ENCODE assay signal across 13 cellular contexts in genomic region chr17:42521666-42522262, GRCh38. TPM values are rescaled to one million over a fixed set of nuclear protein-coding genes. Genes with fewer than 3 reads are reported as not detected.
DNase-seq lines count a peak whose midpoint lies in the region; ATAC-seq and TF ChIP-seq lines count a peak whose summit lies in the region.
"Had no signal": no experiment of that assay in that cellular context is flagged by ENCODE, and none has a peak within 500 bp of the region (broad histone marks: within the 10 kb centered on the region; RNA-seq: fewer than 3 reads in every experiment).

No MANE protein-coding gene starts in this region.

- peaks cover 17% of the 10 kb centered on the region for H3F3A ChIP-seq in neural progenitor cell (ENCODE audit: low read depth)

- H3K36me3 ChIP-seq in SJSA1 (peaks cover 13% of the 10 kb centered on the region), esophagus squamous epithelium (peaks cover 0 to 30% (median 8%) of the 10 kb centered on the region in 3 donors), neural progenitor cell (no peaks in the 10 kb centered on the region), transverse colon (no peaks in the 10 kb centered on the region)

- TF ChIP-seq POLR2A in esophagus squamous epithelium (IDR thresholded peaks at IDR 0.05) (no peak), transverse colon (IDR thresholded peaks at IDR 0.05) (no peak)

- peaks cover 67% of the 10 kb centered on the region for H3K4me1 ChIP-seq in SJSA1 (replicated peaks)
- peaks cover 36 to 84% (median 66%) of the 10 kb centered on the region in 3 donors for H3K4me1 ChIP-seq in esophagus squamous epithelium
- H3K4me1 ChIP-seq in neural progenitor cell = peaks cover 21% of the 10 kb centered on the region
- peaks cover 57 to 74% (median 67%) of the 10 kb centered on the region in 4 donors for H3K4me1 ChIP-seq in transverse colon

- no peaks in the 10 kb centered on the region for H3K9me3 Mint-ChIP-seq in neural progenitor cell
- H3K9me3 Mint-ChIP-seq: natural killer cell treated with Interleukin-12 subunit alpha and Interleukin-12 subunit beta and Interleukin-15 and Interleukin-18, amount 100 ng/mL, for 72 hours had no signal

- in situ Hi-C loops in transverse colon (cut with MboI; ENCODE audit: low pct_ligation_motif_present in 1 of 4, low pct_unique_long_range_greater_than_20kb in 1 of 4, low sequenced_read_pairs in 3 of 4) = loop anchor here (10.0 to 25.0 kb wide), 5 partner anchors 87 to 209 kb away; partner anchors contain the start of gene CAVIN1 (in 1 of the 4)

- peak overlapping the region; percentile 100 for H3K27ac Mint-ChIP-seq in neural progenitor cell
- H3K27ac Mint-ChIP-seq: natural killer cell treated with Interleukin-12 subunit alpha and Interleukin-12 subunit beta and Interleukin-15 and Interleukin-18, amount 100 ng/mL, for 72 hours had no signal

- H3K4me2 ChIP-seq in neural progenitor cell = no peak overlapping the region

- no peak for TF ChIP-seq EP300 in transverse colon (IDR thresholded peaks at IDR 0.05; ENCODE audit: low read depth)

- ATAC-seq in HG02763 (IDR thresholded peaks at IDR 0.05; ENCODE audit: unreplicated experiment) = no peak
- ATAC-seq in esophagus mucosa = no peak

- H3K9me3 ChIP-seq in SJSA1 (replicated peaks) = no peaks in the 10 kb centered on the region
- H3K9me3 ChIP-seq in esophagus squamous epithelium = no peaks in the 10 kb centered on the region
- H3K9me3 ChIP-seq in neural progenitor cell (ENCODE audit: low read depth) = no peaks in the 10 kb centered on the region
- H3K9me3 ChIP-seq in transverse colon = no peaks in the 10 kb centered on the region

- peaks cover 16% of the 10 kb centered on the region for H3K36me3 Mint-ChIP-seq in neural progenitor cell
- H3K36me3 Mint-ChIP-seq: natural killer cell treated with Interleukin-12 subunit alpha and Interleukin-12 subunit beta and Interleukin-15 and Interleukin-18, amount 100 ng/mL, for 72 hours had no signal

- 61% methylated on average over 3 to 5 of the region's 11 CpGs for WGBS in esophagus squamous epithelium, 2 donors
- 53% methylated on average over 11 of the region's 11 CpGs; no CpG with 5 or more reads in 1 of the 2 donors for WGBS in transverse colon (ENCODE audit: low coverage in 1 of 2), 2 donors

- peak overlapping the region; percentile 71 for H3K4me3 Mint-ChIP-seq in neural progenitor cell
- H3K4me3 Mint-ChIP-seq: natural killer cell treated with Interleukin-12 subunit alpha and Interleukin-12 subunit beta and Interleukin-15 and Interleukin-18, amount 100 ng/mL, for 72 hours had no signal

- H3K27ac ChIP-seq in SJSA1 = peak overlapping the region; percentile 99
- H3K27ac ChIP-seq in esophagus squamous epithelium = peak overlapping the region; percentile 79 to 97 (median 91)
- H3K27ac ChIP-seq in neural progenitor cell = no peak overlapping the region
- H3K27ac ChIP-seq in transverse colon = peak overlapping the region; percentile 89 to 98 (median 92)

- TF ChIP-seq CTCF in esophagus squamous epithelium (IDR thresholded peaks at IDR 0.05) = no peak
- no peak for TF ChIP-seq CTCF in neural progenitor cell (IDR thresholded peaks at IDR 0.05)
- TF ChIP-seq CTCF in transverse colon (IDR thresholded peaks at IDR 0.05) = no peak

- H3K4me3 ChIP-seq in SJSA1 = no peak overlapping the region
- no peak overlapping the region for H3K4me3 ChIP-seq in esophagus squamous epithelium
- no peak overlapping the region for H3K4me3 ChIP-seq in neural progenitor cell
- no peak overlapping the region for H3K4me3 ChIP-seq in transverse colon

- H2AFZ ChIP-seq in neural progenitor cell (replicated peaks) = no peak overlapping the region

- no peaks in the 10 kb centered on the region for H3K79me2 ChIP-seq in neural progenitor cell (ENCODE audit: low read depth)

- H3K27me3 Mint-ChIP-seq in neural progenitor cell (ENCODE audit: insufficient read depth, low read depth) = peaks cover 10% of the 10 kb centered on the region

- no peaks in the 10 kb centered on the region for H4K20me1 ChIP-seq in neural progenitor cell (ENCODE audit: low read depth)

- DNase-seq in SJSA1 (ENCODE audit: low read depth in 1 of 2, low spot score in 2 of 2) (no peak), esophagus squamous epithelium (lab: John Stamatoyannopoulos, UW) (no peak), neural progenitor cell (ENCODE audit: low spot score) (no peak), transverse colon (no peak), NCI-H1436 (lab: John Stamatoyannopoulos, UW) (no peak)
- DNase-seq: activated CD4-positive, alpha-beta T cell treated with anti-CD3 and anti-CD28 coated beads for 1 hour; activated gamma-delta T cell treated with Interleukin-2 at 50 U/mL for 16 hours; effector memory CD4-positive, alpha-beta T cell; NCI-H1048; NCI-H748 treated with DMSO at 0.1 percent for 48 hours had no signal

- H3K9ac ChIP-seq in neural progenitor cell = no peak overlapping the region

- intact Hi-C loops in esophagus squamous epithelium (cut with DNase I) (no loop called here), transverse colon (cut with DNase I; ENCODE audit: low total_unique reads) (loop anchor here (10.0 kb wide), 1 partner anchor 97 kb away; the partner anchor contains the start of gene CAVIN1)

- H3K4me1 Mint-ChIP-seq in neural progenitor cell = peaks cover 67% of the 10 kb centered on the region

- H3K27me3 ChIP-seq in SJSA1 (replicated peaks) (no peaks in the 10 kb centered on the region), esophagus squamous epithelium (no peaks in the 10 kb centered on the region), neural progenitor cell (no peaks in the 10 kb centered on the region), transverse colon (no peaks in the 10 kb centered on the region)

RNA-seq across cellular contexts. Expression of gene NAGLU, which starts 14.3 kb away (rescaled TPM):
- total RNA-seq in SJSA1 (2014; rRNA removed; shearing (Covaris generic)) = 16.2 and 26.8 TPM in 2 replicates
- total RNA-seq in esophagus squamous epithelium (10 to 100 TPM; 19.2 to 39.0 (median 26.5) TPM), neural progenitor cell (ENCODE audit: low replicate concordance) (6.2 and 24.7 TPM in 2 replicates), transverse colon (10 to 100 TPM; 35.4 to 95.7 (median 66.2) TPM), esophagus mucosa (13.3 TPM)

RNA-seq across cellular contexts. Expression of gene HSD17B1, which starts 31.0 kb away (rescaled TPM):
- total RNA-seq in SJSA1 (2014; rRNA removed; shearing (Covaris generic)) = 0.13 and 1.5 TPM in 2 replicates
- 10 to 100 TPM in 1 of 4 donors, 1 to 10 TPM in 3; 3.0 to 11.8 (median 6.6) TPM for total RNA-seq in esophagus squamous epithelium
- total RNA-seq in neural progenitor cell (ENCODE audit: low replicate concordance) = 2.2 and 2.6 TPM in 2 replicates
- 1 to 10 TPM in 1 of 4 donors, under 1 TPM in 2, not detected in 1; 0.41 to 2.2 (median 0.95) TPM for total RNA-seq in transverse colon
- total RNA-seq in esophagus mucosa = 15.7 TPM

RNA-seq across cellular contexts. Expression of gene COASY, which starts 40.2 kb away (rescaled TPM):
- total RNA-seq in SJSA1 (2014; rRNA removed; shearing (Covaris generic)) = 10.2 and 15.4 TPM in 2 replicates
- 10 to 100 TPM; 34.1 to 52.2 (median 46.5) TPM for total RNA-seq in esophagus squamous epithelium
- 6.1 and 21.6 TPM in 2 replicates for total RNA-seq in neural progenitor cell (ENCODE audit: low replicate concordance)
- 10 to 100 TPM; 46.4 to 91.7 (median 57.6) TPM for total RNA-seq in transverse colon
- 67.4 TPM for total RNA-seq in esophagus mucosa

RNA-seq across cellular contexts. Expression of gene MLX, which starts 45.1 kb away (rescaled TPM):
- 20.1 and 35.0 TPM in 2 replicates for total RNA-seq in SJSA1 (2014; rRNA removed; shearing (Covaris generic))
- 10 to 100 TPM; 34.0 to 47.9 (median 39.9) TPM for total RNA-seq in esophagus squamous epithelium
- total RNA-seq in neural progenitor cell (ENCODE audit: low replicate concordance) = 15.8 and 21.3 TPM in 2 replicates
- 100 to 1,000 TPM in 3 of 4 donors, 10 to 100 TPM in 1; 81.3 to 191 (median 143) TPM for total RNA-seq in transverse colon
- 33.8 TPM for total RNA-seq in esophagus mucosa

RNA-seq across cellular contexts. Expression of gene PSMC3IP, which starts 55.8 kb away (rescaled TPM):
- 18.4 and 22.3 TPM in 2 replicates for total RNA-seq in SJSA1 (2014; rRNA removed; shearing (Covaris generic))
- total RNA-seq in esophagus squamous epithelium (1 to 10 TPM in 3 of 4 donors, under 1 TPM in 1; 0.61 to 4.8 (median 2.8) TPM), neural progenitor cell (ENCODE audit: low replicate concordance) (22.8 and 23.7 TPM in 2 replicates), transverse colon (1 to 10 TPM in 2 of 4 donors, under 1 TPM in 1, not detected in 1; 0.96 to 2.6 (median 1.3) TPM), esophagus mucosa (2.9 TPM)
